ENCODE assay signal across 25 cellular contexts in the genomic region with DNA sequence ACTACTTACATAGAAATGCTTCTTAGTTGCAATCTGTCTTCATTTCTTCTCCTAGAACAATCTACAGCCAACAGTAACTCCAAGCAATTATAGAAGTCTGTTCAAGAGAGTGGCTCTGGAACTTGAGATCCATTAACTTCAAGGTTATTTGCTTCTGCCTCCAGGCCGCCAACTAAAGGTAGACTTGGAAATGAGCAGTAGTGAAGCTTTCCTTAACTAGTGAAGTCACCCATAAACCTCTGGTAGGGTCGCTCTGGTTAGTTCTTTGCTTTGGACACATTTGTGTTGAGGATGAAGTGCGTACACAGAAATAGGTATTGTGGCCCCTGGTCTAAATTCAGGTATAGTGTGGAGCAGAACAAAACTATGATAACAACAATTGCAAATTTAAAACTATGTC.
"Had no signal": no experiment of that assay in that cellular context is flagged by ENCODE, and none has a peak within 500 bp of the region (broad histone marks: within the 10 kb centered on the region; RNA-seq: fewer than 3 reads in every experiment).

No MANE protein-coding gene starts in this region.

- H3K27me3 ChIP-seq: dorsolateral prefrontal cortex, gastrocnemius medialis, left lung, suprapubic skin, transverse colon, upper lobe of right lung, uterus had no signal

- H3K36me3 Mint-ChIP-seq: naive thymus-derived CD8-positive, alpha-beta T cell had no signal

- H3K27ac ChIP-seq: dorsolateral prefrontal cortex, epithelial cell of prostate, gastrocnemius medialis, left lung, prostate gland, skin epidermis, suprapubic skin, transverse colon, upper lobe of right lung, uterus had no signal

- DNase-seq: dorsolateral prefrontal cortex; effector CD4-positive, alpha-beta T cell; foreskin fibroblast; gastrocnemius medialis; head of caudate nucleus; kidney glomerular epithelial cell; left lung; mesenchymal stem cell; midbrain; naive thymus-derived CD8-positive, alpha-beta T cell; nephron progenitor cell; nucleus accumbens; right cardiac atrium; stimulated activated CD4-positive, alpha-beta T cell treated with anti-CD3 and anti-CD28 coated beads, Interleukin-15, amount 100 ng/mL, for 24 hours; stimulated activated CD4-positive, alpha-beta T cell treated with anti-CD3 and anti-CD28 coated beads, Interleukin-2, amount 100 ng/mL, for 48 hours; stimulated activated naive CD4-positive, alpha-beta T cell; stimulated activated naive CD8-positive, alpha-beta T cell treated with anti-CD3 and anti-CD28 coated beads, Interleukin-15, amount 100 ng/mL, for 72 hours; transverse colon; upper lobe of right lung; uterus had no signal

- H3K36me3 ChIP-seq: gastrocnemius medialis, left lung, prostate gland, suprapubic skin, transverse colon, upper lobe of right lung, uterus had no signal

- ATAC-seq: esophagus mucosa; gastrocnemius medialis; left lung; naive thymus-derived CD8-positive, alpha-beta T cell; right cardiac atrium; stimulated activated naive CD8-positive, alpha-beta T cell treated with anti-CD3 and anti-CD28 coated beads, Interleukin-15, amount 100 ng/mL, for 72 hours; upper lobe of right lung had no signal

- H3K4me1 Mint-ChIP-seq: naive thymus-derived CD8-positive, alpha-beta T cell; nephron progenitor cell; stimulated activated naive CD8-positive, alpha-beta T cell treated with anti-CD3 and anti-CD28 coated beads, Interleukin-15, amount 100 ng/mL, for 72 hours had no signal

- H3K27me3 Mint-ChIP-seq: naive thymus-derived CD8-positive, alpha-beta T cell; stimulated activated naive CD8-positive, alpha-beta T cell treated with anti-CD3 and anti-CD28 coated beads, Interleukin-15, amount 100 ng/mL, for 72 hours had no signal

- H3K4me3 Mint-ChIP-seq: naive thymus-derived CD8-positive, alpha-beta T cell; nephron progenitor cell; stimulated activated naive CD8-positive, alpha-beta T cell treated with anti-CD3 and anti-CD28 coated beads, Interleukin-15, amount 100 ng/mL, for 72 hours had no signal

- H3K9me3 ChIP-seq: gastrocnemius medialis, prostate gland, suprapubic skin, transverse colon, upper lobe of right lung, uterus had no signal

- H3K27ac Mint-ChIP-seq: naive thymus-derived CD8-positive, alpha-beta T cell; nephron progenitor cell; stimulated activated naive CD8-positive, alpha-beta T cell treated with anti-CD3 and anti-CD28 coated beads, Interleukin-15, amount 100 ng/mL, for 72 hours had no signal

- H3K4me3 ChIP-seq: dorsolateral prefrontal cortex, gastrocnemius medialis, left lung, prostate gland, skin epidermis, suprapubic skin, transverse colon, upper lobe of right lung, uterus had no signal

- H3K9me3 Mint-ChIP-seq: nephron progenitor cell had no signal

- H3K4me1 ChIP-seq: gastrocnemius medialis, left lung, prostate gland, suprapubic skin, transverse colon, upper lobe of right lung, uterus had no signal
